ENCODE assay signal across 1 cellular context in the genomic region with DNA sequence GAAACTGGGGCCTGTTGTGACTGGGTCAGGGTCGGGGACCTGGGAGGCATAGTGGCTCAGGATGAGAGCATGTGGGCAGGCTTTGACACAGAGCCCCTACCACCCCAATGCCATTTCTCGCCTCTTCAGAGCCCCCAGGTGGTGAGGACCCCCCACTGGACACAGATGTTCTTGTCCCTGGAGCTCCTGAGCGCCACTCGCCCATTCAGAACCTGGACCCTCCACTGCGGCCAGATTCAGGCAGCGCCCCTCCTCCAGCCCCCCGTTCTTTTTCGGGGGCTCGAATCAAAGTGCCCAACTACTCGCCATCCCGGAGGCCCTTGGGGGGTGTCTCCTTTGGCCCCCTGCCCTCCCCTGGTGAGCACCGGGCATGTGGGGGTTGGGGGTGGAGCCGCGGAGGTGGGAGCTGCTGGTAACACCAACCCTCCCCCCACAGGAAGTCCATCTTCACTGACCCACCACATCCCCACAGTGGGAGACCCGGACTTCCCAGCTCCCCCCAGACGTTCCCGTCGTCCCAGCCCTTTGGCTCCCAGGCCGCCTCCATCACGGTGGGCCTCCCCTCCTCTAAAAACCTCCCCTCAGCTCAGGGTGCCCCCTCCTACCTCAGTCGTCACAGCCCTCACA.
TF ChIP-seq lines count a peak whose summit lies in the region.

No MANE protein-coding gene starts in this region.

TF ChIP-seq in HepG2, 621 proteins besides CTCF, POLR2A, EP300 and RAD21:
- TF ChIP-seq CREM (IDR thresholded peaks at IDR 0.05) (no peak), CREM (CRISPR knock-in tag; IDR thresholded peaks at IDR 0.05) (no peak), ZNF484 (CRISPR knock-in tag; IDR thresholded peaks at IDR 0.05; ENCODE audit: borderline replicate concordance, low read depth) (no peak), SP4 (CRISPR knock-in tag; IDR thresholded peaks at IDR 0.05) (no peak), AGO2 (optimal IDR thresholded peaks at IDR 0.05; ENCODE audit: low read depth, low read length) (peak; percentile 12), SCMH1 (CRISPR knock-in tag; IDR thresholded peaks at IDR 0.05; ENCODE audit: borderline replicate concordance) (no peak), CENPT (CRISPR knock-in tag; IDR thresholded peaks at IDR 0.05; ENCODE audit: low read depth) (no peak)
